Comparison of ENCODE assay signal across 12 cellular contexts in genomic region chr14:76923422-76924362, GRCh38.
DNase-seq lines count a peak whose midpoint lies in the region; ATAC-seq and TF ChIP-seq lines count a peak whose summit lies in the region.
"Had no signal": no experiment of that assay in that cellular context is flagged by ENCODE, and none has a peak within 500 bp of the region (broad histone marks: within the 10 kb centered on the region; RNA-seq: fewer than 3 reads in every experiment).

No MANE protein-coding gene starts in this region.

- H2AK5ac ChIP-seq in H9 (ENCODE audit: insufficient read length, low read length) = no peak overlapping the region

- peak overlapping the region; percentile 55; the same call in 1 of the 2 replicates for H2BK15ac ChIP-seq in H9 (ENCODE audit: low read depth, low read length)

- peak overlapping the region; percentile 97 to 100 (median 97) for H3K27ac Mint-ChIP-seq in H9
- H3K27ac Mint-ChIP-seq in naive thymus-derived CD8-positive, alpha-beta T cell = peak overlapping the region in 6 of 10 donors; percentile 27 to 77 (median 49)
- H3K27ac Mint-ChIP-seq: activated CD4-positive, alpha-beta memory T cell treated with anti-CD3 and anti-CD28 coated beads for 36 hours had no signal

- no peak for DNase-seq in A673 (ENCODE audit: low spot score)
- no peak for DNase-seq in H9
- DNase-seq in caudate nucleus (lab: John Stamatoyannopoulos, UW) = peak in 10 of 61 donors; percentile 5 to 60 (median 12)
- no peak for DNase-seq in naive thymus-derived CD8-positive, alpha-beta T cell
- DNase-seq in left colon = no peak
- no peak for DNase-seq in pons (ENCODE audit: low spot score)
- DNase-seq in NCI-H1930 (lab: John Stamatoyannopoulos, UW) = no peak
- DNase-seq: foreskin melanocyte had no signal

- no peak for ATAC-seq in naive thymus-derived CD8-positive, alpha-beta T cell
- no peak for ATAC-seq in left colon
- no peak for ATAC-seq in GM21786 (IDR thresholded peaks at IDR 0.05; ENCODE audit: unreplicated experiment)

- H3T11ph ChIP-seq in H9 (ENCODE audit: low read length) = peak overlapping the region; percentile 80

- peak overlapping the region; percentile 96 for H2BK12ac ChIP-seq in H9 (ENCODE audit: insufficient read length, low read depth, low read length)

- POLR2A ChIA-PET in A673 (lab: Charles Lee; ENCODE audit: low non-redundant PET) = no interaction called here
- POLR2A ChIA-PET in naive thymus-derived CD8-positive, alpha-beta T cell (lab: Charles Lee) = interaction anchor here (0.5 to 1.2 kb wide), 3 partner anchors 11 to 114 kb away, joined by 3 to 7 read pairs (median 4); partner anchors contain the start of gene IRF2BPL

- H3K23me2 ChIP-seq in H9 (ENCODE audit: insufficient read length, low read depth, low read length, poor library complexity, severe bottlenecking) = peaks cover 3% of the 10 kb centered on the region

- CTCF ChIA-PET in A673 (lab: Charles Lee) = no interaction called here

- no peak overlapping the region for H3K4me3 ChIP-seq in A673 (ENCODE audit: low read depth, low read length, poor library complexity, severe bottlenecking)
- H3K4me3 ChIP-seq: ovary had no signal

- no CpG with 5 or more reads among the region's 22 CpGs for WGBS in H9 (ENCODE audit: extremely low coverage, insufficient read length, low lambda C conversion rate)

- H3K4me1 Mint-ChIP-seq in H9 = peaks cover 75 to 87% of the 10 kb centered on the region in 2 experiments
- peaks cover 25 to 80% (median 76%) of the 10 kb centered on the region in 4 donors for H3K4me1 Mint-ChIP-seq in naive thymus-derived CD8-positive, alpha-beta T cell

- peak overlapping the region; percentile 8 for H4K91ac ChIP-seq in H9 (ENCODE audit: insufficient read length, low read depth, low read length)

- no peaks in the 10 kb centered on the region for H3K79me2 ChIP-seq in H9 (ENCODE audit: insufficient read depth, low read length)

- peak overlapping the region; percentile 98 for H2BK120ac ChIP-seq in H9 (ENCODE audit: low read depth, low read length, poor library complexity, severe bottlenecking)

- no peak overlapping the region for H4K8ac ChIP-seq in H9 (replicated peaks; ENCODE audit: insufficient read length, low read depth, low read length)

- H3K23ac ChIP-seq in H9 (ENCODE audit: insufficient read length, low read depth, low read length) = no peak overlapping the region

- H2AFZ ChIP-seq in H9 (ENCODE audit: low read length) = no peak overlapping the region

- no peak overlapping the region for H3K9ac ChIP-seq in H9 (ENCODE audit: extremely low read depth, insufficient read length, low read length)

- H3K36me3 Mint-ChIP-seq in H9 (ENCODE audit: insufficient read depth in 1 of 3, low read depth in 3 of 3) = no peaks in the 10 kb centered on the region; a peak in 1 of 7 replicates
- no peaks in the 10 kb centered on the region for H3K36me3 Mint-ChIP-seq in naive thymus-derived CD8-positive, alpha-beta T cell
- H3K36me3 Mint-ChIP-seq: activated CD4-positive, alpha-beta memory T cell treated with anti-CD3 and anti-CD28 coated beads for 36 hours had no signal

- peak overlapping the region; percentile 78; the same call in 1 of the 2 replicates for H3K4ac ChIP-seq in H9 (ENCODE audit: low read depth, low read length)

- TF ChIP-seq CTCF in A673 (conservative IDR thresholded peaks at IDR 0.05; ENCODE audit: low read depth, low read length) (no peak), H9 (conservative IDR thresholded peaks at IDR 0.05) (peak; percentile 19; the same call in 1 of the 3 replicates)

- H2BK20ac ChIP-seq in H9 (ENCODE audit: low read depth, low read length, poor library complexity, severe bottlenecking) = peak overlapping the region; percentile 65

- H3K27me3 ChIP-seq in A673 (replicated peaks; ENCODE audit: insufficient read depth, low read depth, low read length, poor library complexity) (no peaks in the 10 kb centered on the region), H9 (ENCODE audit: insufficient read depth, low read length) (no peaks in the 10 kb centered on the region)
- H3K27me3 ChIP-seq: ovary had no signal

- intact Hi-C loops in A673 (cut with micrococcal nuclease; ENCODE audit: unreplicated experiment) (no loop called here), left colon (cut with DNase I, micrococcal nuclease) (no loop called here)

- peaks cover 2% of the 10 kb centered on the region for H3K27me3 Mint-ChIP-seq in H9 (ENCODE audit: low read depth)
- H3K27me3 Mint-ChIP-seq in naive thymus-derived CD8-positive, alpha-beta T cell = no peaks in the 10 kb centered on the region
- H3K27me3 Mint-ChIP-seq: activated CD4-positive, alpha-beta memory T cell treated with anti-CD3 and anti-CD28 coated beads for 36 hours had no signal

- BruUV-seq in A673 (replicated peaks; lab: Mats Ljungman, UMichigan) = no TSS peak

- H3K4me3 Mint-ChIP-seq in H9 = peak overlapping the region; percentile 41 to 60; a peak in 4 of 5 replicates
- peak overlapping the region in 1 of 10 donors; percentile 58 for H3K4me3 Mint-ChIP-seq in naive thymus-derived CD8-positive, alpha-beta T cell
- H3K4me3 Mint-ChIP-seq: activated CD4-positive, alpha-beta memory T cell treated with anti-CD3 and anti-CD28 coated beads for 36 hours had no signal

- H3K4me2 ChIP-seq in H9 (ENCODE audit: insufficient read depth, insufficient read length, low read length) = peak overlapping the region; percentile 26

- H3K79me1 ChIP-seq in H9 (ENCODE audit: insufficient read depth, low read depth, low read length, poor library complexity, severe bottlenecking) = no peaks in the 10 kb centered on the region

- H3K56ac ChIP-seq in H9 (ENCODE audit: insufficient read length, low read depth, low read length) = no peak overlapping the region

- H3K14ac ChIP-seq in H9 (ENCODE audit: insufficient read depth, low read length) = peak overlapping the region; percentile 88

- H3K27ac ChIP-seq in A673 (ENCODE audit: low read depth, low read length, poor library complexity, severe bottlenecking) (peak overlapping the region; percentile 99), H9 (ENCODE audit: insufficient read length, low read depth, low read length) (peak overlapping the region; percentile 16), caudate nucleus (ENCODE audit: low read depth, low read length) (peak overlapping the region; percentile 76)
- H3K27ac ChIP-seq: C4-2B had no signal

- H4K5ac ChIP-seq in H9 (ENCODE audit: insufficient read length, low read depth, low read length) = no peak overlapping the region

- H3K18ac ChIP-seq in H9 (ENCODE audit: insufficient read length, low read depth, low read length) = peak overlapping the region; percentile 96

- H3K4me1 ChIP-seq in A673 (ENCODE audit: insufficient read depth, low read length, poor library complexity, severe bottlenecking) (peaks cover 75% of the 10 kb centered on the region), H9 (ENCODE audit: insufficient read depth, low read length) (peaks cover 29% of the 10 kb centered on the region; the same call in 1 of the 2 replicates)

- no peaks in the 10 kb centered on the region for H3K36me3 ChIP-seq in A673 (ENCODE audit: insufficient read depth, low read length, poor library complexity, severe bottlenecking)
- H3K36me3 ChIP-seq: ovary had no signal

- H3K9me3 ChIP-seq in A673 (ENCODE audit: low read depth, low read length, poor library complexity, severe bottlenecking) (no peaks in the 10 kb centered on the region), H9 (ENCODE audit: control insufficient read depth, low read depth, low read length) (no peaks in the 10 kb centered on the region)
- H3K9me3 ChIP-seq: ovary had no signal

- H4K20me1 ChIP-seq in H9 (ENCODE audit: control insufficient read depth, insufficient read depth, insufficient read length) = no peaks in the 10 kb centered on the region

- H2BK5ac ChIP-seq in H9 (ENCODE audit: insufficient read length, low read length) = peak overlapping the region; percentile 47

- no peaks in the 10 kb centered on the region; a peak in 3 of 5 replicates for H3K9me3 Mint-ChIP-seq in H9
- H3K9me3 Mint-ChIP-seq in naive thymus-derived CD8-positive, alpha-beta T cell = no peaks in the 10 kb centered on the region
- H3K9me3 Mint-ChIP-seq: activated CD4-positive, alpha-beta memory T cell treated with anti-CD3 and anti-CD28 coated beads for 36 hours had no signal

Comparison
In these comparisons a context has a peak if more than half of its experiments do, and no peak if none do; other contexts are left out.
1. H3K27ac ChIP-seq: peak in every context shown above with its lines; median percentile 99 in A673; 76 in caudate nucleus; 16 in H9.